In genomic region chr20:63441136-63441776, GRCh38 we compare ENCODE assay signal across 12 cellular contexts. TPM values are rescaled to one million over a fixed set of nuclear protein-coding genes. Genes with fewer than 3 reads are reported as not detected.
DNase-seq lines count a peak whose midpoint lies in the region; ATAC-seq and TF ChIP-seq lines count a peak whose summit lies in the region.
"Had no signal": no experiment of that assay in that cellular context is flagged by ENCODE, and none has a peak within 500 bp of the region (broad histone marks: within the 10 kb centered on the region; RNA-seq: fewer than 3 reads in every experiment).

No MANE protein-coding gene starts in this region.

- peaks cover 4% of the 10 kb centered on the region for H3K27me3 Mint-ChIP-seq in CD4-positive, CD25-positive, alpha-beta regulatory T cell
- H3K27me3 Mint-ChIP-seq in activated CD4-positive, alpha-beta memory T cell treated with anti-CD3 and anti-CD28 coated beads, Interleukin-2, amount 10 ng/mL, durations not matched to agents 7 days and 5 days, result peaks cover 7% of the 10 kb centered on the region
- peaks cover 7 to 20% (median 16%) of the 10 kb centered on the region in 3 donors for H3K27me3 Mint-ChIP-seq in immature natural killer cell (ENCODE audit: low read depth in 3 of 3)
- no peaks in the 10 kb centered on the region for H3K27me3 Mint-ChIP-seq in progenitor cell of endocrine pancreas
- H3K27me3 Mint-ChIP-seq in Calu3 (ENCODE audit: unreplicated experiment), result peaks cover 72% of the 10 kb centered on the region

- peak overlapping the region; percentile 68 to 91 (median 84) for H3K27ac Mint-ChIP-seq in CD4-positive, CD25-positive, alpha-beta regulatory T cell
- H3K27ac Mint-ChIP-seq in activated CD4-positive, alpha-beta memory T cell treated with anti-CD3 and anti-CD28 coated beads, Interleukin-2, amount 10 ng/mL, durations not matched to agents 7 days and 5 days, result peak overlapping the region; percentile 74
- H3K27ac Mint-ChIP-seq in immature natural killer cell (peak overlapping the region in 4 of 6 donors; percentile 8 to 51 (median 24)), progenitor cell of endocrine pancreas (no peak overlapping the region), Calu3 (ENCODE audit: unreplicated experiment) (no peak overlapping the region)

- intact Hi-C loops in Calu3 (cut with micrococcal nuclease; ENCODE audit: unreplicated experiment), result loop anchor here (5.0 kb wide), 1 partner anchor 81 kb away; the partner anchor contains the start of gene PPDPF

- CTCF ChIA-PET in activated CD4-positive, alpha-beta memory T cell treated with anti-CD3 and anti-CD28 coated beads, Interleukin-2, amount 10 ng/mL, durations not matched to agents 7 days and 5 days (lab: Charles Lee), result interaction anchor here (1.5 kb wide), 1 partner anchor 266 kb away, joined by 3 read pairs; the partner anchor contains the start of genes ARFRP1 and ZGPAT
- CTCF ChIA-PET in Calu3 (lab: Charles Lee), result interaction anchor here (0.7 to 1.1 kb wide), 5 partner anchors 10 to 97 kb away, joined by 3 to 6 read pairs (median 4); partner anchors contain the start of gene PPDPF

- DNase-seq in CD4-positive, CD25-positive, alpha-beta regulatory T cell, result peak in 2 of 3 donors; percentile 24 to 25
- peak; percentile 42 for DNase-seq in activated CD4-positive, alpha-beta memory T cell treated with anti-CD3 and anti-CD28 coated beads, Interleukin-2, amount 10 ng/mL, durations not matched to agents 7 days and 5 days
- DNase-seq in immature natural killer cell (peak; percentile 17 to 22 (median 21)), NAMALWA (ENCODE audit: low spot score) (no peak), progenitor cell of endocrine pancreas (ENCODE audit: low spot score, unreplicated experiment) (no peak), pons (ENCODE audit: low spot score) (no peak), Calu3 (no peak)
- DNase-seq: cerebellar nuclear complex had no signal

- no peaks in the 10 kb centered on the region for H3K9me3 ChIP-seq in CD4-positive, CD25-positive, alpha-beta regulatory T cell (ENCODE audit: control insufficient read depth in 2 of 2, low read length in 2 of 2)

- TF ChIP-seq CTCF in progenitor cell of endocrine pancreas (IDR thresholded peaks at IDR 0.05; ENCODE audit: unreplicated experiment) (no peak), Calu3 (IDR thresholded peaks at IDR 0.05; ENCODE audit: unreplicated experiment) (no peak)

- peaks cover 14% of the 10 kb centered on the region for H3K4me1 ChIP-seq in CD4-positive, CD25-positive, alpha-beta regulatory T cell (ENCODE audit: control insufficient read depth, insufficient read depth, low read length, poor library complexity, severe bottlenecking)
- H3K4me1 ChIP-seq: Caco-2 had no signal

- no TSS peak for BruUV-seq in Calu3 (replicated peaks; lab: Mats Ljungman, UMichigan)

- no peak overlapping the region for H3K4me3 ChIP-seq in CD4-positive, CD25-positive, alpha-beta regulatory T cell (ENCODE audit: low read depth, low read length)

- H3K36me3 Mint-ChIP-seq in CD4-positive, CD25-positive, alpha-beta regulatory T cell, result no peaks in the 10 kb centered on the region
- H3K36me3 Mint-ChIP-seq in activated CD4-positive, alpha-beta memory T cell treated with anti-CD3 and anti-CD28 coated beads, Interleukin-2, amount 10 ng/mL, durations not matched to agents 7 days and 5 days (ENCODE audit: low read depth), result no peaks in the 10 kb centered on the region
- H3K36me3 Mint-ChIP-seq in immature natural killer cell, result no peaks in the 10 kb centered on the region
- H3K36me3 Mint-ChIP-seq in progenitor cell of endocrine pancreas (ENCODE audit: insufficient read depth), result no peaks in the 10 kb centered on the region
- peaks cover 14% of the 10 kb centered on the region for H3K36me3 Mint-ChIP-seq in Calu3 (ENCODE audit: insufficient read depth, unreplicated experiment)

- H3K27ac ChIP-seq in CD4-positive, CD25-positive, alpha-beta regulatory T cell (ENCODE audit: insufficient read depth, low read length, poor library complexity, severe bottlenecking), result peak overlapping the region; percentile 50

- H3K4me1 Mint-ChIP-seq in CD4-positive, CD25-positive, alpha-beta regulatory T cell, result peaks cover 5 to 15% (median 7%) of the 10 kb centered on the region in 4 donors
- H3K4me1 Mint-ChIP-seq in activated CD4-positive, alpha-beta memory T cell treated with anti-CD3 and anti-CD28 coated beads, Interleukin-2, amount 10 ng/mL, durations not matched to agents 7 days and 5 days, result peaks cover 16% of the 10 kb centered on the region
- H3K4me1 Mint-ChIP-seq in immature natural killer cell, result peaks cover 19 to 22% of the 10 kb centered on the region in 2 donors
- H3K4me1 Mint-ChIP-seq in progenitor cell of endocrine pancreas (ENCODE audit: low read depth), result no peaks in the 10 kb centered on the region
- H3K4me1 Mint-ChIP-seq in Calu3 (ENCODE audit: low read depth, unreplicated experiment), result peaks cover 6% of the 10 kb centered on the region

- no peaks in the 10 kb centered on the region for H3K36me3 ChIP-seq in CD4-positive, CD25-positive, alpha-beta regulatory T cell (ENCODE audit: control insufficient read depth, insufficient read depth, low read length)

- peaks cover 0 to 1% (median 0%) of the 10 kb centered on the region in 7 donors for H3K9me3 Mint-ChIP-seq in CD4-positive, CD25-positive, alpha-beta regulatory T cell
- peaks cover 3% of the 10 kb centered on the region for H3K9me3 Mint-ChIP-seq in activated CD4-positive, alpha-beta memory T cell treated with anti-CD3 and anti-CD28 coated beads, Interleukin-2, amount 10 ng/mL, durations not matched to agents 7 days and 5 days
- H3K9me3 Mint-ChIP-seq in immature natural killer cell, result no peaks in the 10 kb centered on the region
- H3K9me3 Mint-ChIP-seq in progenitor cell of endocrine pancreas (ENCODE audit: low read depth), result no peaks in the 10 kb centered on the region
- peaks cover 6% of the 10 kb centered on the region for H3K9me3 Mint-ChIP-seq in Calu3 (ENCODE audit: low read depth, unreplicated experiment)

- H3K4me3 Mint-ChIP-seq in CD4-positive, CD25-positive, alpha-beta regulatory T cell, result peak overlapping the region; percentile 8 to 84 (median 63)
- H3K4me3 Mint-ChIP-seq in activated CD4-positive, alpha-beta memory T cell treated with anti-CD3 and anti-CD28 coated beads, Interleukin-2, amount 10 ng/mL, durations not matched to agents 7 days and 5 days, result no peak overlapping the region
- H3K4me3 Mint-ChIP-seq in immature natural killer cell, result peak overlapping the region; percentile 34 to 72 (median 61)
- H3K4me3 Mint-ChIP-seq in progenitor cell of endocrine pancreas (ENCODE audit: low read depth), result no peak overlapping the region
- no peak overlapping the region for H3K4me3 Mint-ChIP-seq in Calu3 (ENCODE audit: low read depth, unreplicated experiment)

- POLR2A ChIA-PET in activated CD4-positive, alpha-beta memory T cell treated with anti-CD3 and anti-CD28 coated beads, Interleukin-2, amount 10 ng/mL, durations not matched to agents 7 days and 5 days (lab: Charles Lee), result interaction anchor here (0.6 to 1.6 kb wide), 3 partner anchors 29 to 80 kb away, joined by 3 to 4 read pairs (median 3); no protein-coding TSS in a partner anchor

- peak; percentile 68 to 70 for ATAC-seq in CD4-positive, CD25-positive, alpha-beta regulatory T cell (ENCODE audit: low read depth in 2 of 2)
- peak; percentile 63 for ATAC-seq in GM18868 (IDR thresholded peaks at IDR 0.05; ENCODE audit: unreplicated experiment)

- no peaks in the 10 kb centered on the region for H3K27me3 ChIP-seq in CD4-positive, CD25-positive, alpha-beta regulatory T cell (ENCODE audit: control insufficient read depth, insufficient read depth, low read length)

RNA-seq across cellular contexts. Expression of gene KCNQ2, which starts 31.2 kb away (rescaled TPM):
- total RNA-seq in CD4-positive, CD25-positive, alpha-beta regulatory T cell, result 0.89 TPM
- 1 to 10 TPM in 1 of 4 donors, under 1 TPM in 1, not detected in 2; 0.77 to 1.1 TPM for polyA plus RNA-seq in CD4-positive, CD25-positive, alpha-beta regulatory T cell
- total RNA-seq in activated CD4-positive, alpha-beta memory T cell treated with anti-CD3 and anti-CD28 coated beads, Interleukin-2, amount 10 ng/mL, durations not matched to agents 7 days and 5 days, result not detected
- polyA plus RNA-seq in immature natural killer cell, result under 1 TPM in 1 of 3 donors, not detected in 2; 0.73 TPM
- total RNA-seq in progenitor cell of endocrine pancreas (14.6 and 15.6 TPM in 2 replicates), Calu3 (2022) (0.07 and 0.38 TPM in 2 replicates)
- total RNA-seq: esophagus mucosa, LHCN-M2 had no signal

RNA-seq across cellular contexts. Expression of gene EEF1A2, which starts 57.6 kb away (rescaled TPM):
- 2.1 TPM for total RNA-seq in CD4-positive, CD25-positive, alpha-beta regulatory T cell
- polyA plus RNA-seq in CD4-positive, CD25-positive, alpha-beta regulatory T cell, result under 1 TPM in 3 of 4 donors, not detected in 1; 0.10 to 0.56 (median 0.11) TPM
- total RNA-seq in activated CD4-positive, alpha-beta memory T cell treated with anti-CD3 and anti-CD28 coated beads, Interleukin-2, amount 10 ng/mL, durations not matched to agents 7 days and 5 days, result 1 to 10 TPM; 2.0 to 2.6 TPM
- polyA plus RNA-seq in immature natural killer cell, result not detected
- total RNA-seq in progenitor cell of endocrine pancreas (11.0 and 11.8 TPM in 2 replicates), Calu3 (2022) (359 and 393 TPM in 2 replicates)

Comparison
In these comparisons a context has a peak if more than half of its experiments do, and no peak if none do; other contexts are left out.
1. DNase-seq: peak in CD4-positive, CD25-positive, alpha-beta regulatory T cell (2 of 3), activated CD4-positive, alpha-beta memory T cell treated with anti-CD3 and anti-CD28 coated beads, Interleukin-2, amount 10 ng/mL, durations not matched to agents 7 days and 5 days (single experiment) and immature natural killer cell (3 of 3); none in NAMALWA (single experiment), progenitor cell of endocrine pancreas (single experiment), pons (single experiment) and Calu3 (single experiment).
2. H3K27ac Mint-ChIP-seq: peak in CD4-positive, CD25-positive, alpha-beta regulatory T cell (3 of 3), activated CD4-positive, alpha-beta memory T cell treated with anti-CD3 and anti-CD28 coated beads, Interleukin-2, amount 10 ng/mL, durations not matched to agents 7 days and 5 days (single experiment) and immature natural killer cell (4 of 6); none in progenitor cell of endocrine pancreas (single experiment) and Calu3 (single experiment).
3. H3K4me3 Mint-ChIP-seq: peak in CD4-positive, CD25-positive, alpha-beta regulatory T cell (4 of 4) and immature natural killer cell (5 of 5); none in activated CD4-positive, alpha-beta memory T cell treated with anti-CD3 and anti-CD28 coated beads, Interleukin-2, amount 10 ng/mL, durations not matched to agents 7 days and 5 days (single experiment), progenitor cell of endocrine pancreas (single experiment) and Calu3 (single experiment).
4. RNA of gene EEF1A2, which starts 57.6 kb away (total RNA-seq): 359 to 393 TPM in Calu3; 11.0 to 11.8 TPM in progenitor cell of endocrine pancreas, 2.0 to 2.6 TPM in activated CD4-positive, alpha-beta memory T cell treated with anti-CD3 and anti-CD28 coated beads, Interleukin-2, amount 10 ng/mL, durations not matched to agents 7 days and 5 days and 2.1 TPM in CD4-positive, CD25-positive, alpha-beta regulatory T cell (single experiment); every median in the first group is over 10 times any median in the second.